ENCODE assay signal across 1 cellular context in the genomic region with DNA sequence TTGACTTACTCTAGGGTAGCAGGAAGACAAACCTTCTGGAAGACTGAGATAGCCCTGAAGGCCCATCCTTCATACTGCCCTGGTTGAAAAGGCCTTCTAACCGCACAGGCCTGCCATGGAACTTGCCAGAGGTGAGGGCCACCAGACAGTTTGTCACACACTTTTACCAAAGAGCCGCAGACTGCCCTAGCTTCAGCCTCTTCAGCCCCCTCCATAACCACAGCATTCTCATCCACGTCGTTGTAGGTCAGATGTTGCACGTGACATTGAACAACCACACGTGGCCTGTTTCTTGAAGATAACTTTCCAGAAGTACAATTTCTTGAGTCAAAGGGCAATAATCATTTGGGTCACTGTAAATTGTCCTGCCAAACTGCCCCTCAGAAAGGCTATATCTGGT.
TF ChIP-seq lines count a peak whose summit lies in the region.

No MANE protein-coding gene starts in this region.

TF ChIP-seq in K562, 482 proteins besides CTCF, POLR2A, EP300 and RAD21 (continues in another document):
- no peak for TF ChIP-seq NRF1 (conservative IDR thresholded peaks at IDR 0.05 in 1 of 2, IDR thresholded peaks at IDR 0.05 in 1 of 2)
- TF ChIP-seq CBX1 (IDR thresholded peaks at IDR 0.05; ENCODE audit: low read depth): no peak
- peak; percentile 41 for TF ChIP-seq CBFA2T2 (conservative IDR thresholded peaks at IDR 0.05)
- TF ChIP-seq CXXC5 (CRISPR knock-in tag; IDR thresholded peaks at IDR 0.05): peak; percentile 55; the same call in 1 of the 2 replicates
- TF ChIP-seq, protein P1, sequence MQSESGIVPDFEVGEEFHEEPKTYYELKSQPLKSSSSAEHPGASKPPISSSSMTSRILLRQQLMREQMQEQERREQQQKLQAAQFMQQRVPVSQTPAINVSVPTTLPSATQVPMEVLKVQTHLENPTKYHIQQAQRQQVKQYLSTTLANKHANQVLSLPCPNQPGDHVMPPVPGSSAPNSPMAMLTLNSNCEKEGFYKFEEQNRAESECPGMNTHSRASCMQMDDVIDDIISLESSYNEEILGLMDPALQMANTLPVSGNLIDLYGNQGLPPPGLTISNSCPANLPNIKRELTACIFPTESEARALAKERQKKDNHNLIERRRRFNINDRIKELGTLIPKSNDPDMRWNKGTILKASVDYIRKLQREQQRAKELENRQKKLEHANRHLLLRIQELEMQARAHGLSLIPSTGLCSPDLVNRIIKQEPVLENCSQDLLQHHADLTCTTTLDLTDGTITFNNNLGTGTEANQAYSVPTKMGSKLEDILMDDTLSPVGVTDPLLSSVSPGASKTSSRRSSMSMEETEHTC (IDR thresholded peaks at IDR 0.05): peak; percentile 55; the same call in 1 of the 2 replicates
- TF ChIP-seq ZSCAN32 (CRISPR knock-in tag; IDR thresholded peaks at IDR 0.05): no peak
- TF ChIP-seq ZNF57 (CRISPR knock-in tag; IDR thresholded peaks at IDR 0.05): no peak
- TF ChIP-seq, protein P2, sequence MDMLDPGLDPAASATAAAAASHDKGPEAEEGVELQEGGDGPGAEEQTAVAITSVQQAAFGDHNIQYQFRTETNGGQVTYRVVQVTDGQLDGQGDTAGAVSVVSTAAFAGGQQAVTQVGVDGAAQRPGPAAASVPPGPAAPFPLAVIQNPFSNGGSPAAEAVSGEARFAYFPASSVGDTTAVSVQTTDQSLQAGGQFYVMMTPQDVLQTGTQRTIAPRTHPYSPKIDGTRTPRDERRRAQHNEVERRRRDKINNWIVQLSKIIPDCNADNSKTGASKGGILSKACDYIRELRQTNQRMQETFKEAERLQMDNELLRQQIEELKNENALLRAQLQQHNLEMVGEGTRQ (CRISPR knock-in tag; IDR thresholded peaks at IDR 0.05): peak; percentile 58
- TF ChIP-seq ZNF347 (CRISPR knock-in tag; IDR thresholded peaks at IDR 0.05; ENCODE audit: low read depth): no peak
- no peak for TF ChIP-seq TRIM28 (IDR thresholded peaks at IDR 0.05)
- TF ChIP-seq CHD4 (IDR thresholded peaks at IDR 0.05; ENCODE audit: insufficient read depth, insufficient replicate concordance, low read depth, low read length, poor library complexity, severe bottlenecking): no peak
- TF ChIP-seq BACH1 (tag; IDR thresholded peaks at IDR 0.05): no peak
- TF ChIP-seq, protein P3, sequence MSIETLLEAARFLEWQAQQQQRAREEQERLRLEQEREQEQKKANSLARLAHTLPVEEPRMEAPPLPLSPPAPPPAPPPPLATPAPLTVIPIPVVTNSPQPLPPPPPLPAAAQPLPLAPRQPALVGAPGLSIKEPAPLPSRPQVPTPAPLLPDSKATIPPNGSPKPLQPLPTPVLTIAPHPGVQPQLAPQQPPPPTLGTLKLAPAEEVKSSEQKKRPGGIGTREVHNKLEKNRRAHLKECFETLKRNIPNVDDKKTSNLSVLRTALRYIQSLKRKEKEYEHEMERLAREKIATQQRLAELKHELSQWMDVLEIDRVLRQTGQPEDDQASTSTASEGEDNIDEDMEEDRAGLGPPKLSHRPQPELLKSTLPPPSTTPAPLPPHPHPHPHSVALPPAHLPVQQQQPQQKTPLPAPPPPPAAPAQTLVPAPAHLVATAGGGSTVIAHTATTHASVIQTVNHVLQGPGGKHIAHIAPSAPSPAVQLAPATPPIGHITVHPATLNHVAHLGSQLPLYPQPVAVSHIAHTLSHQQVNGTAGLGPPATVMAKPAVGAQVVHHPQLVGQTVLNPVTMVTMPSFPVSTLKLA (conservative IDR thresholded peaks at IDR 0.05): 0 out of 4 replicates have a peak, but pooled peaks of 1 of the 2 experiments have one; percentile 33
- TF ChIP-seq RBM22 (IDR thresholded peaks at IDR 0.05; ENCODE audit: low read depth, low read length, poor library complexity, severe bottlenecking): no peak
- peak; percentile 39; the same call in 1 of the 2 replicates for TF ChIP-seq ZNF584 (CRISPR knock-in tag; IDR thresholded peaks at IDR 0.05; ENCODE audit: low read depth)
- TF ChIP-seq ATF1 (CRISPR knock-in tag; IDR thresholded peaks at IDR 0.05): no peak
- TF ChIP-seq ATF1 (tag; IDR thresholded peaks at IDR 0.05): 0 out of 2 replicates have a peak, but pooled peaks have one; percentile 12
- TF ChIP-seq, protein P4, sequence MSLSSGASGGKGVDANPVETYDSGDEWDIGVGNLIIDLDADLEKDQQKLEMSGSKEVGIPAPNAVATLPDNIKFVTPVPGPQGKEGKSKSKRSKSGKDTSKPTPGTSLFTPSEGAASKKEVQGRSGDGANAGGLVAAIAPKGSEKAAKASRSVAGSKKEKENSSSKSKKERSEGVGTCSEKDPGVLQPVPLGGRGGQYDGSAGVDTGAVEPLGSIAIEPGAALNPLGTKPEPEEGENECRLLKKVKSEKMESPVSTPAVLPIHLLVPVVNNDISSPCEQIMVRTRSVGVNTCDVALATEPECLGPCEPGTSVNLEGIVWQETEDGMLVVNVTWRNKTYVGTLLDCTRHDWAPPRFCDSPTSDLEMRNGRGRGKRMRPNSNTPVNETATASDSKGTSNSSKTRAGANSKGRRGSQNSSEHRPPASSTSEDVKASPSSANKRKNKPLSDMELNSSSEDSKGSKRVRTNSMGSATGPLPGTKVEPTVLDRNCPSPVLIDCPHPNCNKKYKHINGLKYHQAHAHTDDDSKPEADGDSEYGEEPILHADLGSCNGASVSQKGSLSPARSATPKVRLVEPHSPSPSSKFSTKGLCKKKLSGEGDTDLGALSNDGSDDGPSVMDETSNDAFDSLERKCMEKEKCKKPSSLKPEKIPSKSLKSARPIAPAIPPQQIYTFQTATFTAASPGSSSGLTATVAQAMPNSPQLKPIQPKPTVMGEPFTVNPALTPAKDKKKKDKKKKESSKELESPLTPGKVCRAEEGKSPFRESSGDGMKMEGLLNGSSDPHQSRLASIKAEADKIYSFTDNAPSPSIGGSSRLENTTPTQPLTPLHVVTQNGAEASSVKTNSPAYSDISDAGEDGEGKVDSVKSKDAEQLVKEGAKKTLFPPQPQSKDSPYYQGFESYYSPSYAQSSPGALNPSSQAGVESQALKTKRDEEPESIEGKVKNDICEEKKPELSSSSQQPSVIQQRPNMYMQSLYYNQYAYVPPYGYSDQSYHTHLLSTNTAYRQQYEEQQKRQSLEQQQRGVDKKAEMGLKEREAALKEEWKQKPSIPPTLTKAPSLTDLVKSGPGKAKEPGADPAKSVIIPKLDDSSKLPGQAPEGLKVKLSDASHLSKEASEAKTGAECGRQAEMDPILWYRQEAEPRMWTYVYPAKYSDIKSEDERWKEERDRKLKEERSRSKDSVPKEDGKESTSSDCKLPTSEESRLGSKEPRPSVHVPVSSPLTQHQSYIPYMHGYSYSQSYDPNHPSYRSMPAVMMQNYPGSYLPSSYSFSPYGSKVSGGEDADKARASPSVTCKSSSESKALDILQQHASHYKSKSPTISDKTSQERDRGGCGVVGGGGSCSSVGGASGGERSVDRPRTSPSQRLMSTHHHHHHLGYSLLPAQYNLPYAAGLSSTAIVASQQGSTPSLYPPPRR (CRISPR knock-in tag; IDR thresholded peaks at IDR 0.05; ENCODE audit: borderline replicate concordance): no peak
- TF ChIP-seq, protein P5, sequence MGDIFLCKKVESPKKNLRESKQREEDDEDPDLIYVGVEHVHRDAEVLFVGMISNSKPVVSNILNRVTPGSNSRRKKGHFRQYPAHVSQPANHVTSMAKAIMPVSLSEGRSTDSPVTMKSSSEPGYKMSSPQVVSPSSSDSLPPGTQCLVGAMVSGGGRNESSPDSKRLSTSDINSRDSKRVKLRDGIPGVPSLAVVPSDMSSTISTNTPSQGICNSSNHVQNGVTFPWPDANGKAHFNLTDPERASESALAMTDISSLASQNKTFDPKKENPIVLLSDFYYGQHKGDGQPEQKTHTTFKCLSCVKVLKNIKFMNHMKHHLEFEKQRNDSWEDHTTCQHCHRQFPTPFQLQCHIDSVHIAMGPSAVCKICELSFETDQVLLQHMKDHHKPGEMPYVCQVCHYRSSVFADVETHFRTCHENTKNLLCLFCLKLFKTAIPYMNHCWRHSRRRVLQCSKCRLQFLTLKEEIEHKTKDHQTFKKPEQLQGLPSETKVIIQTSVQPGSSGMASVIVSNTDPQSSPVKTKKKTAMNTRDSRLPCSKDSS (IDR thresholded peaks at IDR 0.05; ENCODE audit: low read depth, partially characterized antibody): no peak
- TF ChIP-seq RCOR1 (IDR thresholded peaks at IDR 0.05; ENCODE audit: borderline replicate concordance in 1 of 2, low read depth in 2 of 2, low read length in 2 of 2): no peak
- TF ChIP-seq ETS2 (tag; IDR thresholded peaks at IDR 0.05; ENCODE audit: borderline replicate concordance, poor library complexity, severe bottlenecking): no peak
- peak; percentile 72 for TF ChIP-seq RAD51 (IDR thresholded peaks at IDR 0.05; ENCODE audit: borderline replicate concordance, low read depth)
- TF ChIP-seq PTBP1 (IDR thresholded peaks at IDR 0.05; ENCODE audit: low read depth, low read length): no peak
- peak; percentile 55 for TF ChIP-seq CBFA2T3 (IDR thresholded peaks at IDR 0.05)
- peak; percentile 86 for TF ChIP-seq ZBTB1 (CRISPR knock-in tag; IDR thresholded peaks at IDR 0.05; ENCODE audit: borderline replicate concordance, low read depth)
- TF ChIP-seq, protein P6, sequence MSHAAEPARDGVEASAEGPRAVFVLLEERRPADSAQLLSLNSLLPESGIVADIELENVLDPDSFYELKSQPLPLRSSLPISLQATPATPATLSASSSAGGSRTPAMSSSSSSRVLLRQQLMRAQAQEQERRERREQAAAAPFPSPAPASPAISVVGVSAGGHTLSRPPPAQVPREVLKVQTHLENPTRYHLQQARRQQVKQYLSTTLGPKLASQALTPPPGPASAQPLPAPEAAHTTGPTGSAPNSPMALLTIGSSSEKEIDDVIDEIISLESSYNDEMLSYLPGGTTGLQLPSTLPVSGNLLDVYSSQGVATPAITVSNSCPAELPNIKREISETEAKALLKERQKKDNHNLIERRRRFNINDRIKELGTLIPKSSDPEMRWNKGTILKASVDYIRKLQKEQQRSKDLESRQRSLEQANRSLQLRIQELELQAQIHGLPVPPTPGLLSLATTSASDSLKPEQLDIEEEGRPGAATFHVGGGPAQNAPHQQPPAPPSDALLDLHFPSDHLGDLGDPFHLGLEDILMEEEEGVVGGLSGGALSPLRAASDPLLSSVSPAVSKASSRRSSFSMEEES (CRISPR knock-in tag; IDR thresholded peaks at IDR 0.05): peak; percentile 77
- TF ChIP-seq, protein P7, sequence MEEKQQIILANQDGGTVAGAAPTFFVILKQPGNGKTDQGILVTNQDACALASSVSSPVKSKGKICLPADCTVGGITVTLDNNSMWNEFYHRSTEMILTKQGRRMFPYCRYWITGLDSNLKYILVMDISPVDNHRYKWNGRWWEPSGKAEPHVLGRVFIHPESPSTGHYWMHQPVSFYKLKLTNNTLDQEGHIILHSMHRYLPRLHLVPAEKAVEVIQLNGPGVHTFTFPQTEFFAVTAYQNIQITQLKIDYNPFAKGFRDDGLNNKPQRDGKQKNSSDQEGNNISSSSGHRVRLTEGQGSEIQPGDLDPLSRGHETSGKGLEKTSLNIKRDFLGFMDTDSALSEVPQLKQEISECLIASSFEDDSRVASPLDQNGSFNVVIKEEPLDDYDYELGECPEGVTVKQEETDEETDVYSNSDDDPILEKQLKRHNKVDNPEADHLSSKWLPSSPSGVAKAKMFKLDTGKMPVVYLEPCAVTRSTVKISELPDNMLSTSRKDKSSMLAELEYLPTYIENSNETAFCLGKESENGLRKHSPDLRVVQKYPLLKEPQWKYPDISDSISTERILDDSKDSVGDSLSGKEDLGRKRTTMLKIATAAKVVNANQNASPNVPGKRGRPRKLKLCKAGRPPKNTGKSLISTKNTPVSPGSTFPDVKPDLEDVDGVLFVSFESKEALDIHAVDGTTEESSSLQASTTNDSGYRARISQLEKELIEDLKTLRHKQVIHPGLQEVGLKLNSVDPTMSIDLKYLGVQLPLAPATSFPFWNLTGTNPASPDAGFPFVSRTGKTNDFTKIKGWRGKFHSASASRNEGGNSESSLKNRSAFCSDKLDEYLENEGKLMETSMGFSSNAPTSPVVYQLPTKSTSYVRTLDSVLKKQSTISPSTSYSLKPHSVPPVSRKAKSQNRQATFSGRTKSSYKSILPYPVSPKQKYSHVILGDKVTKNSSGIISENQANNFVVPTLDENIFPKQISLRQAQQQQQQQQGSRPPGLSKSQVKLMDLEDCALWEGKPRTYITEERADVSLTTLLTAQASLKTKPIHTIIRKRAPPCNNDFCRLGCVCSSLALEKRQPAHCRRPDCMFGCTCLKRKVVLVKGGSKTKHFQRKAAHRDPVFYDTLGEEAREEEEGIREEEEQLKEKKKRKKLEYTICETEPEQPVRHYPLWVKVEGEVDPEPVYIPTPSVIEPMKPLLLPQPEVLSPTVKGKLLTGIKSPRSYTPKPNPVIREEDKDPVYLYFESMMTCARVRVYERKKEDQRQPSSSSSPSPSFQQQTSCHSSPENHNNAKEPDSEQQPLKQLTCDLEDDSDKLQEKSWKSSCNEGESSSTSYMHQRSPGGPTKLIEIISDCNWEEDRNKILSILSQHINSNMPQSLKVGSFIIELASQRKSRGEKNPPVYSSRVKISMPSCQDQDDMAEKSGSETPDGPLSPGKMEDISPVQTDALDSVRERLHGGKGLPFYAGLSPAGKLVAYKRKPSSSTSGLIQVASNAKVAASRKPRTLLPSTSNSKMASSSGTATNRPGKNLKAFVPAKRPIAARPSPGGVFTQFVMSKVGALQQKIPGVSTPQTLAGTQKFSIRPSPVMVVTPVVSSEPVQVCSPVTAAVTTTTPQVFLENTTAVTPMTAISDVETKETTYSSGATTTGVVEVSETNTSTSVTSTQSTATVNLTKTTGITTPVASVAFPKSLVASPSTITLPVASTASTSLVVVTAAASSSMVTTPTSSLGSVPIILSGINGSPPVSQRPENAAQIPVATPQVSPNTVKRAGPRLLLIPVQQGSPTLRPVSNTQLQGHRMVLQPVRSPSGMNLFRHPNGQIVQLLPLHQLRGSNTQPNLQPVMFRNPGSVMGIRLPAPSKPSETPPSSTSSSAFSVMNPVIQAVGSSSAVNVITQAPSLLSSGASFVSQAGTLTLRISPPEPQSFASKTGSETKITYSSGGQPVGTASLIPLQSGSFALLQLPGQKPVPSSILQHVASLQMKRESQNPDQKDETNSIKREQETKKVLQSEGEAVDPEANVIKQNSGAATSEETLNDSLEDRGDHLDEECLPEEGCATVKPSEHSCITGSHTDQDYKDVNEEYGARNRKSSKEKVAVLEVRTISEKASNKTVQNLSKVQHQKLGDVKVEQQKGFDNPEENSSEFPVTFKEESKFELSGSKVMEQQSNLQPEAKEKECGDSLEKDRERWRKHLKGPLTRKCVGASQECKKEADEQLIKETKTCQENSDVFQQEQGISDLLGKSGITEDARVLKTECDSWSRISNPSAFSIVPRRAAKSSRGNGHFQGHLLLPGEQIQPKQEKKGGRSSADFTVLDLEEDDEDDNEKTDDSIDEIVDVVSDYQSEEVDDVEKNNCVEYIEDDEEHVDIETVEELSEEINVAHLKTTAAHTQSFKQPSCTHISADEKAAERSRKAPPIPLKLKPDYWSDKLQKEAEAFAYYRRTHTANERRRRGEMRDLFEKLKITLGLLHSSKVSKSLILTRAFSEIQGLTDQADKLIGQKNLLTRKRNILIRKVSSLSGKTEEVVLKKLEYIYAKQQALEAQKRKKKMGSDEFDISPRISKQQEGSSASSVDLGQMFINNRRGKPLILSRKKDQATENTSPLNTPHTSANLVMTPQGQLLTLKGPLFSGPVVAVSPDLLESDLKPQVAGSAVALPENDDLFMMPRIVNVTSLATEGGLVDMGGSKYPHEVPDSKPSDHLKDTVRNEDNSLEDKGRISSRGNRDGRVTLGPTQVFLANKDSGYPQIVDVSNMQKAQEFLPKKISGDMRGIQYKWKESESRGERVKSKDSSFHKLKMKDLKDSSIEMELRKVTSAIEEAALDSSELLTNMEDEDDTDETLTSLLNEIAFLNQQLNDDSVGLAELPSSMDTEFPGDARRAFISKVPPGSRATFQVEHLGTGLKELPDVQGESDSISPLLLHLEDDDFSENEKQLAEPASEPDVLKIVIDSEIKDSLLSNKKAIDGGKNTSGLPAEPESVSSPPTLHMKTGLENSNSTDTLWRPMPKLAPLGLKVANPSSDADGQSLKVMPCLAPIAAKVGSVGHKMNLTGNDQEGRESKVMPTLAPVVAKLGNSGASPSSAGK (IDR thresholded peaks at IDR 0.05): peak; percentile 75
- TF ChIP-seq, protein P8, sequence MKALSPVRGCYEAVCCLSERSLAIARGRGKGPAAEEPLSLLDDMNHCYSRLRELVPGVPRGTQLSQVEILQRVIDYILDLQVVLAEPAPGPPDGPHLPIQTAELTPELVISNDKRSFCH (CRISPR knock-in tag; IDR thresholded peaks at IDR 0.05): no peak
- TF ChIP-seq, protein P8 (tag; IDR thresholded peaks at IDR 0.05): 0 out of 2 replicates have a peak, but pooled peaks have one; percentile 23
